In genomic region chr16:566475-567361, GRCh38 we compare ENCODE assay signal across 1 cellular context.
TF ChIP-seq lines count a peak whose summit lies in the region.

TSS of gene NHLRC4 (plus strand) at chr16:567005. CDS start at chr16:568048, 1,043 bp downstream.

TF ChIP-seq in K562, 482 proteins besides CTCF, POLR2A, EP300 and RAD21 (continued from another document and continues in another):
- TF ChIP-seq ZNF280B (CRISPR knock-in tag; IDR thresholded peaks at IDR 0.05) (no peak), PCBP2 (IDR thresholded peaks at IDR 0.05; ENCODE audit: low read depth, low read length, poor library complexity, severe bottlenecking) (no peak), POLR2AphosphoS2 (IDR thresholded peaks at IDR 0.05; ENCODE audit: low read length) (no peak), ETV1 (tag; conservative IDR thresholded peaks at IDR 0.05; ENCODE audit: low read depth) (peak; percentile 63; the same call in 1 of the 2 replicates), RBFOX2 (IDR thresholded peaks at IDR 0.05; ENCODE audit: low read depth, low read length) (peak; percentile 75), ZZZ3 (IDR thresholded peaks at IDR 0.05) (no peak), CHCHD3 (CRISPR knock-in tag; IDR thresholded peaks at IDR 0.05) (no peak), RNF219 (CRISPR knock-in tag; IDR thresholded peaks at IDR 0.05) (no peak), POU5F1 (IDR thresholded peaks at IDR 0.05; ENCODE audit: borderline replicate concordance, low read depth, low read length, partially characterized antibody) (no peak), BHLHE40 (IDR thresholded peaks at IDR 0.05; ENCODE audit: low read length) (no peak; the same call in 1 of the 2 replicates), ZBTB17 (CRISPR knock-in tag; IDR thresholded peaks at IDR 0.05) (peak; percentile 22; the same call in 1 of the 2 replicates), ZNF408 (CRISPR knock-in tag; IDR thresholded peaks at IDR 0.05; ENCODE audit: low read depth) (no peak), HOXB6 (CRISPR knock-in tag; IDR thresholded peaks at IDR 0.05; ENCODE audit: borderline replicate concordance) (no peak), ZNF551 (CRISPR knock-in tag; IDR thresholded peaks at IDR 0.05) (no peak), PHB2 (IDR thresholded peaks at IDR 0.05; ENCODE audit: low read depth) (no peak), HNRNPH1 (optimal IDR thresholded peaks at IDR 0.05; ENCODE audit: low read depth, low read length) (no peak), BACH1 (tag; IDR thresholded peaks at IDR 0.05) (no peak), E2F6 (IDR thresholded peaks at IDR 0.05; ENCODE audit: borderline replicate concordance in 1 of 2, extremely low read depth in 1 of 2, insufficient read depth in 1 of 2, insufficient read length in 1 of 2, low read depth in 1 of 2, low read length in 1 of 2, poor library complexity in 1 of 2, severe bottlenecking in 1 of 2) (peak; percentile 14 to 44), USF2 (CRISPR knock-in tag; IDR thresholded peaks at IDR 0.05) (peak; percentile 54), ZBTB49 (CRISPR knock-in tag; IDR thresholded peaks at IDR 0.05; ENCODE audit: borderline replicate concordance) (no peak), BCL6 (CRISPR knock-in tag; IDR thresholded peaks at IDR 0.05) (no peak), HDAC1 (IDR thresholded peaks at IDR 0.05) (peak in 1 of 2 experiments; percentile 54; a peak in 2 of 4 replicates), ZBTB8A (IDR thresholded peaks at IDR 0.05; ENCODE audit: partially characterized antibody) (no peak), TOE1 (IDR thresholded peaks at IDR 0.05; ENCODE audit: borderline replicate concordance) (peak; percentile 65), TOE1 (CRISPR knock-in tag; IDR thresholded peaks at IDR 0.05; ENCODE audit: borderline replicate concordance, low read depth) (no peak), DACH1 (IDR thresholded peaks at IDR 0.05; ENCODE audit: partially characterized antibody) (no peak), ZNF449 (CRISPR knock-in tag; IDR thresholded peaks at IDR 0.05) (no peak), ZNF134 (CRISPR knock-in tag; conservative IDR thresholded peaks at IDR 0.05) (no peak), MAFF (IDR thresholded peaks at IDR 0.05; ENCODE audit: low read length) (no peak), KLF6 (CRISPR knock-in tag; IDR thresholded peaks at IDR 0.05; ENCODE audit: borderline replicate concordance) (no peak), ZNF583 (CRISPR knock-in tag; IDR thresholded peaks at IDR 0.05) (no peak), RBM39 (optimal IDR thresholded peaks at IDR 0.05; ENCODE audit: low read depth, low read length) (no peak), CLOCK (CRISPR knock-in tag; IDR thresholded peaks at IDR 0.05; ENCODE audit: borderline replicate concordance) (no peak), ZNF639 (CRISPR knock-in tag; conservative IDR thresholded peaks at IDR 0.05 in 1 of 2, IDR thresholded peaks at IDR 0.05 in 1 of 2) (peak in 1 of 2 experiments; percentile 84; a peak in 2 of 4 replicates), ZNF57 (CRISPR knock-in tag; IDR thresholded peaks at IDR 0.05) (no peak), ZNF41 (CRISPR knock-in tag; conservative IDR thresholded peaks at IDR 0.05) (no peak; the same call in 1 of the 2 replicates), STAT5A (IDR thresholded peaks at IDR 0.05; ENCODE audit: borderline replicate concordance, low read length) (no peak), ZNF655 (CRISPR knock-in tag; IDR thresholded peaks at IDR 0.05) (no peak), NR2C1 (IDR thresholded peaks at IDR 0.05) (no peak), NR2C1 (tag; IDR thresholded peaks at IDR 0.05) (no peak), ZNF764 (CRISPR knock-in tag; IDR thresholded peaks at IDR 0.05; ENCODE audit: low read depth) (0 out of 2 replicates have a peak, but pooled peaks have one; percentile 10), LCOR (CRISPR knock-in tag; IDR thresholded peaks at IDR 0.05) (no peak), FOXA1 (IDR thresholded peaks at IDR 0.05; ENCODE audit: borderline replicate concordance) (no peak), SIN3A (IDR thresholded peaks at IDR 0.05; ENCODE audit: borderline replicate concordance in 2 of 2, control insufficient read depth in 1 of 2, low read depth in 2 of 2, low read length in 2 of 2) (no peak), MCM7 (IDR thresholded peaks at IDR 0.05) (no peak), ZNF584 (CRISPR knock-in tag; IDR thresholded peaks at IDR 0.05; ENCODE audit: low read depth) (peak; percentile 59; the same call in 1 of the 2 replicates), TAF1 (IDR thresholded peaks at IDR 0.05; ENCODE audit: control insufficient read depth, extremely low read depth, insufficient read depth, low read length, severe bottlenecking) (peak; percentile 47)
